ENCODE assay signal across 14 cellular contexts in the genomic region with DNA sequence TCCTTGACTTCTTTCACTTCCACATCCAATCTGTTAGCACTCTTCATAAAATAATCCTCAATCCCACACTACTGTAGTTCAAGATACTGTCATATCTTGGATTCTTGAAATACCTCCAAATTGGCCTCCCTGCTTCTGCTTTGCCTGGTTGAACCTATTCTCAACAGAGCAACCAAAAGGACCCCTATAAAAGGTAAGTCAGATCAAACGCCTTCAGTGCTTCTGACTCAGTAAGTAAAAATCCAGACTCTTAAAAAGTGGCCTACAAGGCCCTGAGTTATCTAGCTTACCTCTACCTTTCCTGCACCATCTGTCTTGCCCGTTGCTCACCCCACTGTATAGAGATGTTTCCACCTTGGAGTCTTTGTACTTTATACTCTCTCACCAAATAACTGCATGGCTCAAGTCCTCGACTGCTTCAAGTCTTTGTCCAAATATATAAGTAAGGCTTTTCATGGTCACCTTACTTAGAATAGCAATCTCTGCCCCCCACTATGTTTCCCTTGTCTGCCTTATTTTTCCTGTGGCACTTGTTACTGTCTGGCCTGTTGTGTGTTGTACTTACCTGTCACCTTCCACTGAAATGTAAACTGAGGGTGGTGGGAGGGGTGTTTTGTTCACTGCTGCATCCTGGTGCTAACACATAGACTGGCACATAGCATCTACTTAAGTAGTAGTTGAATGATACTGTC. TPM values are rescaled to one million over a fixed set of nuclear protein-coding genes. Genes with fewer than 3 reads are reported as not detected.
DNase-seq lines count a peak whose midpoint lies in the region; ATAC-seq lines count a peak whose summit lies in the region.
"Had no signal": no experiment of that assay in that cellular context is flagged by ENCODE, and none has a peak within 500 bp of the region (broad histone marks: within the 10 kb centered on the region; RNA-seq: fewer than 3 reads in every experiment).

No MANE protein-coding gene starts in this region.

- H3K4me3 Mint-ChIP-seq in activated CD4-positive, alpha-beta memory T cell treated with anti-CD3 and anti-CD28 coated beads for 36 hours: no peak overlapping the region
- H3K4me3 Mint-ChIP-seq in activated CD4-positive, alpha-beta memory T cell treated with anti-CD3 and anti-CD28 coated beads, Interleukin-2, amount 10 ng/mL, durations not matched to agents 7 days and 5 days: no peak overlapping the region
- H3K4me3 Mint-ChIP-seq in activated T-helper 17 cell treated with anti-CD3 and anti-CD28 coated beads, Interleukin-2, amount 50 U/mL, for 72 hours: no peak overlapping the region
- no peak overlapping the region for H3K4me3 Mint-ChIP-seq in activated CD8-positive, alpha-beta memory T cell treated with anti-CD3 and anti-CD28 coated beads, Interleukin-2, amount 10 ng/mL, durations not matched to agents 7 days and 5 days

- H3K9me3 ChIP-seq in subcutaneous abdominal adipose tissue (ENCODE audit: control insufficient read depth in 5 of 5, low read length in 5 of 5): no peaks in the 10 kb centered on the region
- H3K9me3 ChIP-seq: esophagus squamous epithelium, pancreas had no signal

- POLR2A ChIA-PET in activated CD4-positive, alpha-beta memory T cell treated with anti-CD3 and anti-CD28 coated beads for 36 hours (lab: Charles Lee): no interaction called here
- POLR2A ChIA-PET in activated CD4-positive, alpha-beta memory T cell treated with anti-CD3 and anti-CD28 coated beads, Interleukin-2, amount 10 ng/mL, durations not matched to agents 7 days and 5 days (lab: Charles Lee): no interaction called here

- H3K9me3 Mint-ChIP-seq in activated CD4-positive, alpha-beta memory T cell treated with anti-CD3 and anti-CD28 coated beads for 36 hours: no peaks in the 10 kb centered on the region
- no peaks in the 10 kb centered on the region for H3K9me3 Mint-ChIP-seq in activated CD4-positive, alpha-beta memory T cell treated with anti-CD3 and anti-CD28 coated beads, Interleukin-2, amount 10 ng/mL, durations not matched to agents 7 days and 5 days
- no peaks in the 10 kb centered on the region for H3K9me3 Mint-ChIP-seq in activated T-helper 17 cell treated with anti-CD3 and anti-CD28 coated beads, Interleukin-2, amount 50 U/mL, for 72 hours
- H3K9me3 Mint-ChIP-seq in activated CD8-positive, alpha-beta memory T cell treated with anti-CD3 and anti-CD28 coated beads, Interleukin-2, amount 10 ng/mL, durations not matched to agents 7 days and 5 days (ENCODE audit: low read depth): no peaks in the 10 kb centered on the region

- H3K27ac Mint-ChIP-seq in activated CD4-positive, alpha-beta memory T cell treated with anti-CD3 and anti-CD28 coated beads for 36 hours: peak overlapping the region; percentile 3
- no peak overlapping the region for H3K27ac Mint-ChIP-seq in activated CD4-positive, alpha-beta memory T cell treated with anti-CD3 and anti-CD28 coated beads, Interleukin-2, amount 10 ng/mL, durations not matched to agents 7 days and 5 days
- peak overlapping the region; percentile 73 for H3K27ac Mint-ChIP-seq in activated T-helper 17 cell treated with anti-CD3 and anti-CD28 coated beads, Interleukin-2, amount 50 U/mL, for 72 hours
- H3K27ac Mint-ChIP-seq in activated CD8-positive, alpha-beta memory T cell treated with anti-CD3 and anti-CD28 coated beads, Interleukin-2, amount 10 ng/mL, durations not matched to agents 7 days and 5 days: no peak overlapping the region

- H3K4me3 ChIP-seq in subcutaneous abdominal adipose tissue (ENCODE audit: low read depth in 1 of 5, low read length in 5 of 5): no peak overlapping the region
- H3K4me3 ChIP-seq: esophagus squamous epithelium, pancreas had no signal

- no peak for ATAC-seq in activated T-helper 17 cell treated with anti-CD3 and anti-CD28 coated beads, Interleukin-2, amount 50 U/mL, for 72 hours (replicated peaks)
- ATAC-seq in activated CD8-positive, alpha-beta memory T cell treated with anti-CD3 and anti-CD28 coated beads, Interleukin-2, amount 10 ng/mL, durations not matched to agents 7 days and 5 days: no peak
- ATAC-seq: pancreas had no signal

- peaks cover 23 to 55% (median 48%) of the 10 kb centered on the region in 5 donors for H3K4me1 ChIP-seq in subcutaneous abdominal adipose tissue (ENCODE audit: control insufficient read depth in 5 of 5, insufficient read depth in 5 of 5, low read length in 5 of 5)

- H3K4me1 Mint-ChIP-seq in activated CD4-positive, alpha-beta memory T cell treated with anti-CD3 and anti-CD28 coated beads for 36 hours (ENCODE audit: low read depth): peaks cover 60% of the 10 kb centered on the region
- peaks cover 38% of the 10 kb centered on the region for H3K4me1 Mint-ChIP-seq in activated CD4-positive, alpha-beta memory T cell treated with anti-CD3 and anti-CD28 coated beads, Interleukin-2, amount 10 ng/mL, durations not matched to agents 7 days and 5 days
- H3K4me1 Mint-ChIP-seq in activated T-helper 17 cell treated with anti-CD3 and anti-CD28 coated beads, Interleukin-2, amount 50 U/mL, for 72 hours: peaks cover 58% of the 10 kb centered on the region
- peaks cover 29% of the 10 kb centered on the region for H3K4me1 Mint-ChIP-seq in activated CD8-positive, alpha-beta memory T cell treated with anti-CD3 and anti-CD28 coated beads, Interleukin-2, amount 10 ng/mL, durations not matched to agents 7 days and 5 days

- peak overlapping the region; percentile 100 for H3K27ac ChIP-seq in subcutaneous abdominal adipose tissue (ENCODE audit: low read depth, low read length)

- intact Hi-C loops in activated CD4-positive, alpha-beta memory T cell treated with anti-CD3 and anti-CD28 coated beads for 36 hours (cut with micrococcal nuclease): no loop called here

- CTCF ChIA-PET in activated CD4-positive, alpha-beta memory T cell treated with anti-CD3 and anti-CD28 coated beads for 36 hours (lab: Charles Lee): no interaction called here
- CTCF ChIA-PET in activated CD4-positive, alpha-beta memory T cell treated with anti-CD3 and anti-CD28 coated beads, Interleukin-2, amount 10 ng/mL, durations not matched to agents 7 days and 5 days (lab: Charles Lee): interaction anchor here (1.9 kb wide), 1 partner anchor 8 kb away, joined by 4 read pairs; no protein-coding TSS in a partner anchor
- CTCF ChIA-PET in activated CD8-positive, alpha-beta memory T cell treated with anti-CD3 and anti-CD28 coated beads, Interleukin-2, amount 10 ng/mL, durations not matched to agents 7 days and 5 days (lab: Charles Lee): interaction anchor here (1.3 kb wide), 1 partner anchor 84 kb away, joined by 3 read pairs; no protein-coding TSS in a partner anchor

- DNase-seq in activated CD4-positive, alpha-beta memory T cell treated with anti-CD3 and anti-CD28 coated beads for 36 hours: no peak
- DNase-seq in activated CD4-positive, alpha-beta memory T cell treated with anti-CD3 and anti-CD28 coated beads, Interleukin-2, amount 10 ng/mL, durations not matched to agents 7 days and 5 days: no peak
- peak; percentile 22 for DNase-seq in kidney glomerular epithelial cell (lab: John Stamatoyannopoulos, UW)
- no peak for DNase-seq in activated CD8-positive, alpha-beta memory T cell treated with anti-CD3 and anti-CD28 coated beads, Interleukin-2, amount 10 ng/mL, durations not matched to agents 7 days and 5 days
- no peak for DNase-seq in NCI-H2107 (lab: John Stamatoyannopoulos, UW)
- DNase-seq in NAMALWA (ENCODE audit: low spot score): no peak
- DNase-seq: activated CD4-positive, alpha-beta T cell treated with anti-CD3 and anti-CD28 coated beads for 4 hours; amygdala; esophagus squamous epithelium; NCI-H345; pancreas; SIG-M5 had no signal

- H3K36me3 Mint-ChIP-seq in activated CD4-positive, alpha-beta memory T cell treated with anti-CD3 and anti-CD28 coated beads for 36 hours: peaks cover 33% of the 10 kb centered on the region
- peaks cover 49% of the 10 kb centered on the region for H3K36me3 Mint-ChIP-seq in activated CD4-positive, alpha-beta memory T cell treated with anti-CD3 and anti-CD28 coated beads, Interleukin-2, amount 10 ng/mL, durations not matched to agents 7 days and 5 days (ENCODE audit: low read depth)
- H3K36me3 Mint-ChIP-seq in activated T-helper 17 cell treated with anti-CD3 and anti-CD28 coated beads, Interleukin-2, amount 50 U/mL, for 72 hours (ENCODE audit: low read depth): peaks cover 63% of the 10 kb centered on the region
- H3K36me3 Mint-ChIP-seq in activated CD8-positive, alpha-beta memory T cell treated with anti-CD3 and anti-CD28 coated beads, Interleukin-2, amount 10 ng/mL, durations not matched to agents 7 days and 5 days: peaks cover 39% of the 10 kb centered on the region

- no peaks in the 10 kb centered on the region for H3K27me3 Mint-ChIP-seq in activated CD4-positive, alpha-beta memory T cell treated with anti-CD3 and anti-CD28 coated beads for 36 hours
- H3K27me3 Mint-ChIP-seq in activated CD4-positive, alpha-beta memory T cell treated with anti-CD3 and anti-CD28 coated beads, Interleukin-2, amount 10 ng/mL, durations not matched to agents 7 days and 5 days: no peaks in the 10 kb centered on the region
- H3K27me3 Mint-ChIP-seq in activated T-helper 17 cell treated with anti-CD3 and anti-CD28 coated beads, Interleukin-2, amount 50 U/mL, for 72 hours: no peaks in the 10 kb centered on the region
- peaks cover 2% of the 10 kb centered on the region for H3K27me3 Mint-ChIP-seq in activated CD8-positive, alpha-beta memory T cell treated with anti-CD3 and anti-CD28 coated beads, Interleukin-2, amount 10 ng/mL, durations not matched to agents 7 days and 5 days

- peak overlapping the region in 1 of 5 donors; percentile 21 for H3K9ac ChIP-seq in subcutaneous abdominal adipose tissue (ENCODE audit: low read length in 5 of 5)

- H3K36me3 ChIP-seq in subcutaneous abdominal adipose tissue (ENCODE audit: control insufficient read depth in 5 of 5, insufficient read depth in 5 of 5, low read length in 5 of 5): peaks cover 5 to 42% (median 34%) of the 10 kb centered on the region in 5 donors

- no peaks in the 10 kb centered on the region for H3K27me3 ChIP-seq in subcutaneous abdominal adipose tissue (ENCODE audit: control insufficient read depth in 5 of 5, insufficient read depth in 4 of 5, low read length in 5 of 5)
- H3K27me3 ChIP-seq: esophagus squamous epithelium, pancreas had no signal

RNA-seq across cellular contexts. Expression of gene PIGV, which starts 5.1 kb away (rescaled TPM):
- total RNA-seq in activated CD4-positive, alpha-beta memory T cell treated with anti-CD3 and anti-CD28 coated beads for 36 hours: 10 to 100 TPM; 15.1 to 15.3 TPM
- 10 to 100 TPM; 16.6 to 16.9 TPM for total RNA-seq in activated CD4-positive, alpha-beta memory T cell treated with anti-CD3 and anti-CD28 coated beads, Interleukin-2, amount 10 ng/mL, durations not matched to agents 7 days and 5 days
- total RNA-seq in activated T-helper 17 cell treated with anti-CD3 and anti-CD28 coated beads, Interleukin-2, amount 50 U/mL, for 72 hours: 10 to 100 TPM; 14.0 to 18.1 TPM
- 1 to 10 TPM; 8.6 to 9.7 TPM for total RNA-seq in activated CD8-positive, alpha-beta memory T cell treated with anti-CD3 and anti-CD28 coated beads, Interleukin-2, amount 10 ng/mL, durations not matched to agents 7 days and 5 days

RNA-seq across cellular contexts. Expression of gene ZDHHC18, which starts 43.8 kb away (rescaled TPM):
- total RNA-seq in activated CD4-positive, alpha-beta memory T cell treated with anti-CD3 and anti-CD28 coated beads for 36 hours: 10 to 100 TPM; 60.2 to 63.5 TPM
- 10 to 100 TPM; 73.3 to 76.3 TPM for total RNA-seq in activated CD4-positive, alpha-beta memory T cell treated with anti-CD3 and anti-CD28 coated beads, Interleukin-2, amount 10 ng/mL, durations not matched to agents 7 days and 5 days
- total RNA-seq in activated T-helper 17 cell treated with anti-CD3 and anti-CD28 coated beads, Interleukin-2, amount 50 U/mL, for 72 hours: 10 to 100 TPM; 84.3 to 86.1 TPM
- total RNA-seq in activated CD8-positive, alpha-beta memory T cell treated with anti-CD3 and anti-CD28 coated beads, Interleukin-2, amount 10 ng/mL, durations not matched to agents 7 days and 5 days: 10 to 100 TPM; 53.1 to 54.9 TPM

Comparison
In these comparisons a context has a peak if more than half of its experiments do, and no peak if none do; other contexts are left out.
1. H3K27ac Mint-ChIP-seq: peak in activated CD4-positive, alpha-beta memory T cell treated with anti-CD3 and anti-CD28 coated beads for 36 hours (single experiment) and activated T-helper 17 cell treated with anti-CD3 and anti-CD28 coated beads, Interleukin-2, amount 50 U/mL, for 72 hours (single experiment); none in activated CD4-positive, alpha-beta memory T cell treated with anti-CD3 and anti-CD28 coated beads, Interleukin-2, amount 10 ng/mL, durations not matched to agents 7 days and 5 days (single experiment) and activated CD8-positive, alpha-beta memory T cell treated with anti-CD3 and anti-CD28 coated beads, Interleukin-2, amount 10 ng/mL, durations not matched to agents 7 days and 5 days (single experiment).